Comparison of ENCODE assay signal across 8 cellular contexts in genomic region chr14:28765169-28765906, GRCh38. TPM values are rescaled to one million over a fixed set of nuclear protein-coding genes. Genes with fewer than 3 reads are reported as not detected.
A peak's percentile ranks its signal among the peaks of the same experiment; 100 is the strongest.
DNase-seq lines count a peak whose midpoint lies in the region; ATAC-seq and TF ChIP-seq lines count a peak whose summit lies in the region.

No MANE protein-coding gene starts in this region.

- H3K79me2 ChIP-seq in smooth muscle cell (ENCODE audit: low read depth) = no peaks in the 10 kb centered on the region

- H3K4me1 ChIP-seq in gastroesophageal sphincter (peaks cover 0 to 30% (median 7%) of the 10 kb centered on the region in 3 donors), smooth muscle cell (ENCODE audit: low read depth) (peaks cover 8% of the 10 kb centered on the region)

- H3K4me3 ChIP-seq in gastroesophageal sphincter (peak overlapping the region; percentile 38 to 50), smooth muscle cell (peak overlapping the region; percentile 43)

- no peak for TF ChIP-seq CTCF in gastroesophageal sphincter (IDR thresholded peaks at IDR 0.05)
- no peak for TF ChIP-seq CTCF in smooth muscle cell (IDR thresholded peaks at IDR 0.05; ENCODE audit: borderline replicate concordance, insufficient read depth, poor library complexity, severe bottlenecking)

- H3K27ac ChIP-seq in gastroesophageal sphincter = peak overlapping the region; percentile 2 to 78 (median 55)
- no peak overlapping the region for H3K27ac ChIP-seq in smooth muscle cell (ENCODE audit: low read depth)

- H3K36me3 ChIP-seq in gastroesophageal sphincter (no peaks in the 10 kb centered on the region), smooth muscle cell (ENCODE audit: low read depth) (no peaks in the 10 kb centered on the region)

- ATAC-seq in gastroesophageal sphincter = no peak
- ATAC-seq in HG03039 (IDR thresholded peaks at IDR 0.05; ENCODE audit: unreplicated experiment) = no peak

- H3K4me2 ChIP-seq in smooth muscle cell = peak overlapping the region; percentile 84

- DNase-seq in NCI-H748 (lab: John Stamatoyannopoulos, UW; ENCODE audit: unreplicated experiment) (peak; percentile 81), NCI-H748 treated with DMSO at 0.1 percent for 48 hours (lab: John Stamatoyannopoulos, UW) (no peak), NCI-H345 treated with DMSO at 0.1 percent for 48 hours (lab: John Stamatoyannopoulos, UW; ENCODE audit: unreplicated experiment) (peak; percentile 42), smooth muscle cell (lab: John Stamatoyannopoulos, UW; ENCODE audit: unreplicated experiment) (no peak), NCI-H2081 (lab: John Stamatoyannopoulos, UW) (no peak), NCI-H1694 (lab: John Stamatoyannopoulos, UW) (no peak)

- no peaks in the 10 kb centered on the region for H3F3A ChIP-seq in smooth muscle cell (ENCODE audit: low read depth)

- no peak for TF ChIP-seq EP300 in gastroesophageal sphincter (IDR thresholded peaks at IDR 0.05)

- H3K9me3 ChIP-seq in gastroesophageal sphincter (peaks cover 0 to 11% (median 0%) of the 10 kb centered on the region in 3 donors), smooth muscle cell (replicated peaks; ENCODE audit: low read depth) (no peaks in the 10 kb centered on the region)

- TF ChIP-seq POLR2A in gastroesophageal sphincter (IDR thresholded peaks at IDR 0.05) = no peak

- H3K9ac ChIP-seq in smooth muscle cell (ENCODE audit: low read depth) = no peak overlapping the region

- H3K27me3 ChIP-seq in gastroesophageal sphincter = peaks cover 99% of the 10 kb centered on the region
- H3K27me3 ChIP-seq in smooth muscle cell (ENCODE audit: low read depth) = peaks cover 96% of the 10 kb centered on the region

- H4K20me1 ChIP-seq in smooth muscle cell (ENCODE audit: low read depth) = no peaks in the 10 kb centered on the region

- WGBS in gastroesophageal sphincter (ENCODE audit: low coverage in 1 of 2), 2 donors = 17 to 27% methylated on average over 24 to 25 of the region's 30 CpGs
- WGBS in smooth muscle cell (ENCODE audit: low lambda C conversion rate) = 6% methylated on average over 29 of the region's 30 CpGs

- peak overlapping the region; percentile 53 for H2AFZ ChIP-seq in smooth muscle cell (ENCODE audit: low read depth)

RNA-seq across cellular contexts. Expression of gene FOXG1, which starts 1.2 kb away (rescaled TPM):
- total RNA-seq in gastroesophageal sphincter = 1 to 10 TPM in 1 of 4 donors, under 1 TPM in 2, not detected in 1; 0.16 to 1.8 (median 0.89) TPM
- not detected in 2 replicates for total RNA-seq in smooth muscle cell
- polyA plus RNA-seq in smooth muscle cell = not detected in 2 replicates

Comparison
In these comparisons a context has a peak if more than half of its experiments do, and no peak if none do; other contexts are left out.
1. DNase-seq: peak in NCI-H748 (single experiment) and NCI-H345 treated with DMSO at 0.1 percent for 48 hours (single experiment); none in NCI-H748 treated with DMSO at 0.1 percent for 48 hours (single experiment), smooth muscle cell (single experiment), NCI-H2081 (0 of 2) and NCI-H1694 (single experiment).